In the genomic region with DNA sequence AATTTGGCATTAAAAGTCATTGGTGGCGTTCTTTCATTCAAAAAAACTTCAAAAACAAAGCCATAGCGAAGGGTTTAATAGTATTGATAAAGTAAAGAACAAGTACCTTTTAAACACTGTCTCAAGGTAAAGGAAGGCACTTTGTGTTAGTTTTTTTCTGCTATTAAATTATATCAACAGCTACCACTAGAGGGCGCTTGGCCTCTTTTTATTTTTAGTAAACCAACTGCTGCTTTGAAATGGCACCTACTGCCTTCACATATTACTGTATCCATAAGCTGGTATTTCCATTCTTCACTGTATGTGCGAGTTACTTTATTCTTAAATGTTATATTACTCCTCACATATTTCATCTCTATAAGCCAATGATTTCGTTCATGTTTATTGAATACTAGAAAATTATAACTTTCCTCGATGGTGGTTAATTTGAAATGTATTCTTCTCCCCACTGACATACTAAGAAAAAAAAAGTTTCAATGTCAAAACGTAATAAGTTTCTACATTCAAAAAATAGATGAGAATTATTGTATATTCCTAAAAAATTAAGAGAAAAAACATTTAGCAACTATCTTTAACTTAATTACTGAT, we compare ENCODE assay signal across 8 cellular contexts.
DNase-seq lines count a peak whose midpoint lies in the region; ATAC-seq, FAIRE-seq and TF ChIP-seq lines count a peak whose summit lies in the region.

No MANE protein-coding gene starts in this region.

- no peaks in the 10 kb centered on the region for H3K9me3 ChIP-seq in endodermal cell (ENCODE audit: control insufficient read depth, low read length)
- H3K9me3 ChIP-seq in tibial artery, result no peaks in the 10 kb centered on the region

- ATAC-seq in HG03139 (IDR thresholded peaks at IDR 0.05; ENCODE audit: unreplicated experiment), result peak; percentile 68

- no peak overlapping the region for H3K4me3 ChIP-seq in endodermal cell (ENCODE audit: low read length)
- no peak overlapping the region for H3K4me3 ChIP-seq in tibial artery

- WGBS in endodermal cell (ENCODE audit: insufficient coverage in 1 of 2, insufficient read length in 1 of 2), 2 experiments, result 10 to 14% methylated on average over 2 to 4 of the region's 7 CpGs

- FAIRE-seq in A204.1 (lab: Jason Lieb, UNC), result peak; percentile 98

- H3K27ac ChIP-seq in endodermal cell (ENCODE audit: low read depth, low read length) (no peak overlapping the region), tibial artery (no peak overlapping the region)

- H3K27me3 Mint-ChIP-seq in endodermal cell (ENCODE audit: insufficient read depth), result no peaks in the 10 kb centered on the region

- peaks cover 13% of the 10 kb centered on the region for H3K9me3 Mint-ChIP-seq in endodermal cell

- H3K4me1 Mint-ChIP-seq in endodermal cell, result peaks cover 7% of the 10 kb centered on the region

- intact Hi-C loops in tibial artery (cut with DNase I; ENCODE audit: low total_unique reads), result no loop called here

- no peaks in the 10 kb centered on the region for H3K27me3 ChIP-seq in endodermal cell (ENCODE audit: control insufficient read depth, insufficient read depth, low read length, poor library complexity, severe bottlenecking)
- H3K27me3 ChIP-seq in tibial artery, result no peaks in the 10 kb centered on the region

- DNase-seq in NCI-H2227 (lab: John Stamatoyannopoulos, UW; ENCODE audit: unreplicated experiment) (peak; percentile 84), endodermal cell (peak; percentile 56), mucosa of gallbladder (ENCODE audit: low spot score) (peak; percentile 67), tibial artery (no peak)
- peak; percentile 16 for DNase-seq in activated CD4-positive, CD25-positive, alpha-beta regulatory T cell treated with anti-CD3 and anti-CD28 coated beads, Interleukin-2, amount 50 U/mL, for 16 hours (ENCODE audit: low read depth, low spot score)

- H3K36me3 ChIP-seq in endodermal cell (ENCODE audit: control insufficient read depth, insufficient read depth, low read length) (no peaks in the 10 kb centered on the region), tibial artery (no peaks in the 10 kb centered on the region)

- H3K4me3 Mint-ChIP-seq in endodermal cell, result no peak overlapping the region

- H3K36me3 Mint-ChIP-seq in endodermal cell (ENCODE audit: low read depth), result no peaks in the 10 kb centered on the region

- TF ChIP-seq CTCF in GM12874 (IDR thresholded peaks at IDR 0.05; ENCODE audit: insufficient read depth, low read depth, low read length) (peak; percentile 38; the same call in 1 of the 2 replicates), endodermal cell (conservative IDR thresholded peaks at IDR 0.05) (peak; percentile 87), tibial artery (IDR thresholded peaks at IDR 0.05) (peak; percentile 78)

- H3K9ac ChIP-seq in endodermal cell (ENCODE audit: extremely low read depth, low read length, poor library complexity, severe bottlenecking), result no peak overlapping the region

- peaks cover 2% of the 10 kb centered on the region for H3K4me1 ChIP-seq in endodermal cell (ENCODE audit: control insufficient read depth, insufficient read depth, low read length)
- H3K4me1 ChIP-seq in tibial artery, result no peaks in the 10 kb centered on the region

- H3K27ac Mint-ChIP-seq in endodermal cell, result no peak overlapping the region

Comparison
In these comparisons a context has a peak if more than half of its experiments do, and no peak if none do; other contexts are left out.
1. DNase-seq: peak in NCI-H2227 (single experiment), activated CD4-positive, CD25-positive, alpha-beta regulatory T cell treated with anti-CD3 and anti-CD28 coated beads, Interleukin-2, amount 50 U/mL, for 16 hours (single experiment), endodermal cell (single experiment) and mucosa of gallbladder (single experiment); none in tibial artery (0 of 2).
2. Peak in every context shown above with its lines, with median percentiles within 50 percentile points of each other: CTCF ChIP-seq.